31 cellular contexts compared by ENCODE assay signal in genomic region chr22:47162865-47163264, GRCh38.
A peak's percentile ranks its signal among the peaks of the same experiment; 100 is the strongest.
DNase-seq lines count a peak whose midpoint lies in the region; ATAC-seq and TF ChIP-seq lines count a peak whose summit lies in the region.
"Had no signal": no experiment of that assay in that cellular context is flagged by ENCODE, and none has a peak within 500 bp of the region (broad histone marks: within the 10 kb centered on the region; RNA-seq: fewer than 3 reads in every experiment).

No MANE protein-coding gene starts in this region.

- no peak overlapping the region for H3K27ac ChIP-seq in left ventricle myocardium inferior (replicated peaks)
- no peak overlapping the region for H3K27ac ChIP-seq in osteoblast (ENCODE audit: low read depth, low read length)
- no peak overlapping the region for H3K27ac ChIP-seq in upper lobe of right lung
- H3K27ac ChIP-seq: esophagus muscularis mucosa, foreskin keratinocyte, parathyroid adenoma, SK-N-MC, testis had no signal

- H3K27me3 ChIP-seq in left ventricle myocardium inferior (ENCODE audit: low read depth) (no peaks in the 10 kb centered on the region), osteoblast (ENCODE audit: insufficient read depth, low read length) (no peaks in the 10 kb centered on the region), upper lobe of right lung (no peaks in the 10 kb centered on the region)
- H3K27me3 ChIP-seq: esophagus muscularis mucosa, foreskin keratinocyte, testis had no signal

- H3K79me2 ChIP-seq in osteoblast (ENCODE audit: insufficient read depth, low read length), result no peaks in the 10 kb centered on the region
- H3K79me2 ChIP-seq: parathyroid adenoma had no signal

- no peak overlapping the region for H3K4me3 Mint-ChIP-seq in chondrocyte (ENCODE audit: unreplicated experiment)
- H3K4me3 Mint-ChIP-seq: activated CD8-positive, alpha-beta T cell treated with anti-CD3 and anti-CD28 coated beads, Interleukin-2, amount 10 ng/mL, durations not matched to agents 7 days and 5 days; activated naive CD8-positive, alpha-beta T cell; CD8-positive, alpha-beta T cell; nephron had no signal

- peak; percentile 70 for DNase-seq in cardiac septum (ENCODE audit: low spot score)
- DNase-seq in left ventricle myocardium inferior, result no peak
- DNase-seq in chondrocyte (ENCODE audit: low spot score), result peak; percentile 65
- DNase-seq in osteoblast (ENCODE audit: insufficient read length, low spot score, missing footprints), result peak; percentile 30
- DNase-seq in upper lobe of right lung, result peak; percentile 43
- DNase-seq in ureter (ENCODE audit: low spot score), result no peak
- no peak for DNase-seq in NCI-H774 (lab: John Stamatoyannopoulos, UW)
- DNase-seq: activated CD8-positive, alpha-beta T cell treated with anti-CD3 and anti-CD28 coated beads, Interleukin-2, amount 10 ng/mL, durations not matched to agents 7 days and 5 days; CD8-positive, alpha-beta T cell; central memory CD4-positive, alpha-beta T cell; dermis blood vessel endothelial cell; EL; foreskin keratinocyte; GOT3; KBM-7; NCI-H1092 treated with DMSO at 0.1 percent for 48 hours; NCI-H1694 treated with DMSO at 0.1 percent for 48 hours; NCI-H446; OCI-M1; stimulated activated CD4-positive, alpha-beta T cell treated with anti-CD3 and anti-CD28 coated beads, Interleukin-2, amount 100 ng/mL, for 24 hours; stimulated activated naive CD8-positive, alpha-beta T cell treated with anti-CD3 and anti-CD28 coated beads, Interleukin-15, Interleukin-2, amounts not matched to agents 100 U/mL and 50 U/mL, for 24 hours; testis had no signal

- no peaks in the 10 kb centered on the region for H3K9me3 Mint-ChIP-seq in chondrocyte (ENCODE audit: low read depth)
- H3K9me3 Mint-ChIP-seq: CD8-positive, alpha-beta T cell; nephron had no signal

- intact Hi-C loops in cardiac septum (cut with DNase I) (no loop called here), left ventricle myocardium inferior (cut with micrococcal nuclease) (no loop called here), upper lobe of right lung (cut with DNase I) (no loop called here)

- H3K4me2 ChIP-seq in osteoblast (ENCODE audit: insufficient read depth, low read length), result no peak overlapping the region

- H3K36me3 ChIP-seq in left ventricle myocardium inferior (peaks cover 3% of the 10 kb centered on the region), osteoblast (ENCODE audit: insufficient read depth, low read length) (no peaks in the 10 kb centered on the region), upper lobe of right lung (no peaks in the 10 kb centered on the region)

- H3K4me1 Mint-ChIP-seq in chondrocyte (ENCODE audit: low read depth), result no peaks in the 10 kb centered on the region

- no peak overlapping the region for H2AFZ ChIP-seq in osteoblast (ENCODE audit: low read length)
- H2AFZ ChIP-seq: parathyroid adenoma had no signal

- H3K4me1 ChIP-seq in left ventricle myocardium inferior, result peaks cover 24% of the 10 kb centered on the region
- H3K4me1 ChIP-seq in osteoblast (ENCODE audit: insufficient read depth, low read length), result no peaks in the 10 kb centered on the region
- H3K4me1 ChIP-seq in upper lobe of right lung, result no peaks in the 10 kb centered on the region
- H3K4me1 ChIP-seq: foreskin keratinocyte, parathyroid adenoma, testis had no signal

- TF ChIP-seq CTCF in left ventricle myocardium inferior (IDR thresholded peaks at IDR 0.05; ENCODE audit: borderline replicate concordance), result no peak
- no peak for TF ChIP-seq CTCF in chondrocyte (IDR thresholded peaks at IDR 0.05)
- TF ChIP-seq CTCF in osteoblast (IDR thresholded peaks at IDR 0.05; ENCODE audit: extremely low read depth, low read depth, low read length), result no peak
- TF ChIP-seq CTCF in upper lobe of right lung (IDR thresholded peaks at IDR 0.05), result no peak

- no peaks in the 10 kb centered on the region for H4K20me1 ChIP-seq in osteoblast (ENCODE audit: insufficient read depth, low read length)

- H3K27ac Mint-ChIP-seq in chondrocyte (ENCODE audit: unreplicated experiment), result no peak overlapping the region
- H3K27ac Mint-ChIP-seq: activated CD8-positive, alpha-beta T cell treated with anti-CD3 and anti-CD28 coated beads, Interleukin-2, amount 10 ng/mL, durations not matched to agents 7 days and 5 days; activated naive CD8-positive, alpha-beta T cell; CD8-positive, alpha-beta T cell; nephron had no signal

- no peak for ATAC-seq in upper lobe of right lung
- ATAC-seq in HG02623 (IDR thresholded peaks at IDR 0.05; ENCODE audit: unreplicated experiment), result no peak
- ATAC-seq: activated CD4-positive, CD25-positive, alpha-beta regulatory T cell treated with anti-CD3 and anti-CD28 coated beads, Interleukin-2, amount 50 U/mL, for 24 hours; activated CD8-positive, alpha-beta T cell treated with anti-CD3 and anti-CD28 coated beads, Interleukin-2, amount 10 ng/mL, durations not matched to agents 7 days and 5 days; CD8-positive, alpha-beta T cell; foreskin keratinocyte; mucosa of descending colon; stimulated activated naive CD8-positive, alpha-beta T cell treated with anti-CD3 and anti-CD28 coated beads, Interleukin-15, Interleukin-2, amounts not matched to agents 100 U/mL and 50 U/mL, for 24 hours had no signal

- H3K4me3 ChIP-seq in left ventricle myocardium inferior (no peak overlapping the region), osteoblast (ENCODE audit: insufficient read depth, low read length) (no peak overlapping the region), upper lobe of right lung (no peak overlapping the region)
- H3K4me3 ChIP-seq: esophagus muscularis mucosa, lung, mucosa of descending colon, SK-N-MC, testis had no signal

- no peaks in the 10 kb centered on the region for H3K27me3 Mint-ChIP-seq in chondrocyte (ENCODE audit: low read depth)
- H3K27me3 Mint-ChIP-seq: activated naive CD8-positive, alpha-beta T cell had no signal

- peaks cover 2% of the 10 kb centered on the region for H3K36me3 Mint-ChIP-seq in chondrocyte (ENCODE audit: low read depth)

- H3K9me3 ChIP-seq in left ventricle myocardium inferior (replicated peaks) (peaks cover 6% of the 10 kb centered on the region), osteoblast (ENCODE audit: low read depth, low read length) (no peaks in the 10 kb centered on the region), upper lobe of right lung (no peaks in the 10 kb centered on the region)
- H3K9me3 ChIP-seq: esophagus muscularis mucosa, mucosa of descending colon, testis had no signal

Comparison
In these comparisons a context has a peak if more than half of its experiments do, and no peak if none do; other contexts are left out.
1. DNase-seq: peak in cardiac septum (single experiment), chondrocyte (single experiment), osteoblast (single experiment) and upper lobe of right lung (single experiment); none in left ventricle myocardium inferior (single experiment), ureter (single experiment) and NCI-H774 (single experiment).